35 cellular contexts compared by ENCODE assay signal in genomic region chrX:6465731-6466130, GRCh38.
"Had no signal": no experiment of that assay in that cellular context is flagged by ENCODE, and none has a peak within 500 bp of the region (broad histone marks: within the 10 kb centered on the region; RNA-seq: fewer than 3 reads in every experiment).

No MANE protein-coding gene starts in this region.

- H3K27me3 ChIP-seq: brain microvascular endothelial cell, Peyer's patch had no signal

- H3K27me3 Mint-ChIP-seq: activated B cell treated with CpG ODN at 0.5 μM for 24 hours; activated CD4-positive, alpha-beta memory T cell treated with anti-CD3 and anti-CD28 coated beads, Interleukin-2, amount 10 ng/mL, durations not matched to agents 7 days and 5 days; activated CD8-positive, alpha-beta memory T cell treated with anti-CD3 and anti-CD28 coated beads, Interleukin-2, amount 10 ng/mL, durations not matched to agents 7 days and 5 days; activated naive CD4-positive, alpha-beta T cell treated with anti-CD3 and anti-CD28 coated beads, Interleukin-2, amount 10 ng/mL, durations not matched to agents 7 days and 5 days; activated naive CD8-positive, alpha-beta T cell; activated naive CD8-positive, alpha-beta T cell treated with anti-CD3 and anti-CD28 coated beads, Interleukin-2, amount 50 U/mL, for 24 hours had no signal

- H3K4me1 ChIP-seq: Peyer's patch had no signal

- DNase-seq: activated B cell treated with CpG ODN at 0.5 μM for 24 hours; activated CD4-positive, alpha-beta memory T cell treated with anti-CD3 and anti-CD28 coated beads, Interleukin-2, amount 10 ng/mL, durations not matched to agents 7 days and 5 days; activated CD4-positive, alpha-beta T cell treated with anti-CD3 and anti-CD28 coated beads for 48 hours; activated CD4-positive, CD25-positive, alpha-beta regulatory T cell treated with anti-CD3 and anti-CD28 coated beads, Interleukin-2, amount 50 U/mL, for 72 hours; activated CD8-positive, alpha-beta memory T cell treated with anti-CD3 and anti-CD28 coated beads for 24 hours; activated CD8-positive, alpha-beta memory T cell treated with anti-CD3 and anti-CD28 coated beads, Interleukin-2, amount 10 ng/mL, durations not matched to agents 7 days and 5 days; activated CD8-positive, alpha-beta memory T cell treated with anti-CD3 and anti-CD28 coated beads, Interleukin-2, amount 50 U/mL, for 48 hours; activated effector memory CD4-positive, alpha-beta T cell treated with Interleukin-2 at 50 U/mL for 16 hours; activated naive CD4-positive, alpha-beta T cell treated with anti-CD3 and anti-CD28 coated beads, Interleukin-2, amount 10 ng/mL, durations not matched to agents 7 days and 5 days; activated naive CD8-positive, alpha-beta T cell treated with anti-CD3 and anti-CD28 coated beads, Interleukin-2, amount 50 U/mL, for 24 hours; activated T-cell treated with anti-CD3 and anti-CD28 coated beads, Interleukin-2, amount 50 U/mL, for 48 hours; anterior cingulate cortex; brain microvascular endothelial cell; central memory CD4-positive, alpha-beta T cell; Karpas-422; KBM-7; NCI-H1105; NCI-H1436 treated with DMSO at 0.1 percent for 48 hours; NCI-H1930; NCI-H2081 treated with DMSO at 0.1 percent for 48 hours; NCI-H2171; NCI-H510A; NCI-H526; NK-92 treated with Interleukin-12 subunit alpha and Interleukin-12 subunit beta, amount 100 ng/mL, for 24 hours; PC-3; Peyer's patch; SIG-M5; SW 1271; T-helper 1 cell; T-helper 2 cell; T-helper 9 cell had no signal

- H3K27ac Mint-ChIP-seq: activated B cell treated with CpG ODN at 0.5 μM for 24 hours; activated CD4-positive, alpha-beta memory T cell treated with anti-CD3 and anti-CD28 coated beads, Interleukin-2, amount 10 ng/mL, durations not matched to agents 7 days and 5 days; activated CD8-positive, alpha-beta memory T cell treated with anti-CD3 and anti-CD28 coated beads, Interleukin-2, amount 10 ng/mL, durations not matched to agents 7 days and 5 days; activated naive CD4-positive, alpha-beta T cell treated with anti-CD3 and anti-CD28 coated beads, Interleukin-2, amount 10 ng/mL, durations not matched to agents 7 days and 5 days; activated naive CD8-positive, alpha-beta T cell; activated naive CD8-positive, alpha-beta T cell treated with anti-CD3 and anti-CD28 coated beads, Interleukin-2, amount 50 U/mL, for 24 hours; IgD-negative memory B cell had no signal

- H3K36me3 Mint-ChIP-seq: activated CD8-positive, alpha-beta memory T cell treated with anti-CD3 and anti-CD28 coated beads, Interleukin-2, amount 10 ng/mL, durations not matched to agents 7 days and 5 days; activated naive CD4-positive, alpha-beta T cell treated with anti-CD3 and anti-CD28 coated beads, Interleukin-2, amount 10 ng/mL, durations not matched to agents 7 days and 5 days; activated naive CD8-positive, alpha-beta T cell; IgD-negative memory B cell had no signal

- H3K4me3 Mint-ChIP-seq: activated B cell treated with CpG ODN at 0.5 μM for 24 hours; activated CD4-positive, alpha-beta memory T cell treated with anti-CD3 and anti-CD28 coated beads, Interleukin-2, amount 10 ng/mL, durations not matched to agents 7 days and 5 days; activated CD8-positive, alpha-beta memory T cell treated with anti-CD3 and anti-CD28 coated beads, Interleukin-2, amount 10 ng/mL, durations not matched to agents 7 days and 5 days; activated naive CD4-positive, alpha-beta T cell treated with anti-CD3 and anti-CD28 coated beads, Interleukin-2, amount 10 ng/mL, durations not matched to agents 7 days and 5 days; activated naive CD8-positive, alpha-beta T cell; activated naive CD8-positive, alpha-beta T cell treated with anti-CD3 and anti-CD28 coated beads, Interleukin-2, amount 50 U/mL, for 24 hours; IgD-negative memory B cell had no signal

- H3K4me1 Mint-ChIP-seq: activated B cell treated with CpG ODN at 0.5 μM for 24 hours; activated CD4-positive, alpha-beta memory T cell treated with anti-CD3 and anti-CD28 coated beads, Interleukin-2, amount 10 ng/mL, durations not matched to agents 7 days and 5 days; activated CD8-positive, alpha-beta memory T cell treated with anti-CD3 and anti-CD28 coated beads, Interleukin-2, amount 10 ng/mL, durations not matched to agents 7 days and 5 days; activated naive CD4-positive, alpha-beta T cell treated with anti-CD3 and anti-CD28 coated beads, Interleukin-2, amount 10 ng/mL, durations not matched to agents 7 days and 5 days; activated naive CD8-positive, alpha-beta T cell treated with anti-CD3 and anti-CD28 coated beads, Interleukin-2, amount 50 U/mL, for 24 hours; IgD-negative memory B cell had no signal

- H3K4me3 ChIP-seq: Peyer's patch had no signal

- H3K36me3 ChIP-seq: brain microvascular endothelial cell, Peyer's patch had no signal

- H3K9me3 Mint-ChIP-seq: activated B cell treated with CpG ODN at 0.5 μM for 24 hours; activated CD4-positive, alpha-beta memory T cell treated with anti-CD3 and anti-CD28 coated beads, Interleukin-2, amount 10 ng/mL, durations not matched to agents 7 days and 5 days; activated naive CD8-positive, alpha-beta T cell treated with anti-CD3 and anti-CD28 coated beads, Interleukin-2, amount 50 U/mL, for 24 hours had no signal

- H3K9me3 ChIP-seq: Peyer's patch had no signal

- H3K27ac ChIP-seq: brain microvascular endothelial cell, Peyer's patch, RWPE1, VCaP had no signal
